ENCODE assay signal across 8 cellular contexts in the genomic region with DNA sequence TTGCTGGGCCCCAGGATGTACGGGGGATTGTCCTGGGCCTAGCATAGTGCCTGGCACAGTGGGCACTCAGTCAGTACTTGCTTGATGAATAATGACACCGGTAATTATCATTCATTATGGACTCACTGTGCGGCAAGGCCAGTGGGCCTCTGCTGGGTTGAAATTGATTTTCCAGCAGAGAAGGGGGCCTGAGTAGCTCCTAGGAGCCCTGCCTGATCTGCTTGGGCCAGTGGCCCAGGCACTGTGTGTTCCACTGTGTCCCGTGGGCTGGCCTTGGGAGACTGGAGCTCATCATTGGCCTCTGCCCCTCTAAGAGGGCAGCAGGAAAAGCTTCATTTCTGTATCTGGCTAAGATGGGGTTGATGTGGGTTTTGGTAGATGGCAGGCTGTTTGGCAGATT. TPM values are rescaled to one million over a fixed set of nuclear protein-coding genes. Genes with fewer than 3 reads are reported as not detected.
DNase-seq lines count a peak whose midpoint lies in the region; ATAC-seq and TF ChIP-seq lines count a peak whose summit lies in the region.

No MANE protein-coding gene starts in this region.

- peak overlapping the region; percentile 95 for H3K4me3 Mint-ChIP-seq in Calu3 (ENCODE audit: low read depth, unreplicated experiment)
- H3K4me3 Mint-ChIP-seq in activated T-helper 1 cell treated with anti-CD3 and anti-CD28 coated beads, Interleukin-12 subunit alpha, Interleukin-12 subunit beta, Interleukin-2, Interleukin-4 antibody, amounts not matched to agents 30 ng/mL and 10 ng/mL and 1 ng/mL, durations not matched to agents 14 hours and 24 hours and 36 hours = peak overlapping the region; percentile 53
- no peak overlapping the region for H3K4me3 Mint-ChIP-seq in activated CD8-positive, alpha-beta memory T cell treated with anti-CD3 and anti-CD28 coated beads, Interleukin-2, amount 10 ng/mL, durations not matched to agents 7 days and 5 days

- H3K27me3 Mint-ChIP-seq in Calu3 (ENCODE audit: unreplicated experiment) = peaks cover 18% of the 10 kb centered on the region
- H3K27me3 Mint-ChIP-seq in activated T-helper 1 cell treated with anti-CD3 and anti-CD28 coated beads, Interleukin-12 subunit alpha, Interleukin-12 subunit beta, Interleukin-2, Interleukin-4 antibody, amounts not matched to agents 30 ng/mL and 10 ng/mL and 1 ng/mL, durations not matched to agents 14 hours and 24 hours and 36 hours (ENCODE audit: insufficient read depth) = peaks cover 48% of the 10 kb centered on the region
- H3K27me3 Mint-ChIP-seq in activated CD8-positive, alpha-beta memory T cell treated with anti-CD3 and anti-CD28 coated beads, Interleukin-2, amount 10 ng/mL, durations not matched to agents 7 days and 5 days = peaks cover 65% of the 10 kb centered on the region

- peak overlapping the region; percentile 30 for H3K27ac Mint-ChIP-seq in Calu3 (ENCODE audit: unreplicated experiment)
- H3K27ac Mint-ChIP-seq in activated T-helper 1 cell treated with anti-CD3 and anti-CD28 coated beads, Interleukin-12 subunit alpha, Interleukin-12 subunit beta, Interleukin-2, Interleukin-4 antibody, amounts not matched to agents 30 ng/mL and 10 ng/mL and 1 ng/mL, durations not matched to agents 14 hours and 24 hours and 36 hours = no peak overlapping the region
- no peak overlapping the region for H3K27ac Mint-ChIP-seq in activated CD8-positive, alpha-beta memory T cell treated with anti-CD3 and anti-CD28 coated beads, Interleukin-2, amount 10 ng/mL, durations not matched to agents 7 days and 5 days

- H3K36me3 Mint-ChIP-seq in Calu3 (ENCODE audit: insufficient read depth, unreplicated experiment) = peaks cover 54% of the 10 kb centered on the region
- H3K36me3 Mint-ChIP-seq in activated T-helper 1 cell treated with anti-CD3 and anti-CD28 coated beads, Interleukin-12 subunit alpha, Interleukin-12 subunit beta, Interleukin-2, Interleukin-4 antibody, amounts not matched to agents 30 ng/mL and 10 ng/mL and 1 ng/mL, durations not matched to agents 14 hours and 24 hours and 36 hours (ENCODE audit: low read depth) = no peaks in the 10 kb centered on the region
- no peaks in the 10 kb centered on the region for H3K36me3 Mint-ChIP-seq in activated CD8-positive, alpha-beta memory T cell treated with anti-CD3 and anti-CD28 coated beads, Interleukin-2, amount 10 ng/mL, durations not matched to agents 7 days and 5 days

- H3K4me1 ChIP-seq in heart right ventricle (peaks cover 11 to 74% (median 60%) of the 10 kb centered on the region in 9 donors), rectal smooth muscle tissue (ENCODE audit: control insufficient read depth, insufficient read depth, low read length) (peaks cover 15% of the 10 kb centered on the region)

- CTCF ChIA-PET in Calu3 (lab: Charles Lee) = interaction anchor here (1.4 to 2.2 kb wide), 4 partner anchors 8 to 83 kb away, joined by 3 to 7 read pairs (median 4); no protein-coding TSS in a partner anchor
- CTCF ChIA-PET in activated CD8-positive, alpha-beta memory T cell treated with anti-CD3 and anti-CD28 coated beads, Interleukin-2, amount 10 ng/mL, durations not matched to agents 7 days and 5 days (lab: Charles Lee) = no interaction called here

- H3K9me3 Mint-ChIP-seq in Calu3 (ENCODE audit: low read depth, unreplicated experiment) = no peaks in the 10 kb centered on the region
- H3K9me3 Mint-ChIP-seq in activated T-helper 1 cell treated with anti-CD3 and anti-CD28 coated beads, Interleukin-12 subunit alpha, Interleukin-12 subunit beta, Interleukin-2, Interleukin-4 antibody, amounts not matched to agents 30 ng/mL and 10 ng/mL and 1 ng/mL, durations not matched to agents 14 hours and 24 hours and 36 hours = no peaks in the 10 kb centered on the region
- no peaks in the 10 kb centered on the region for H3K9me3 Mint-ChIP-seq in activated CD8-positive, alpha-beta memory T cell treated with anti-CD3 and anti-CD28 coated beads, Interleukin-2, amount 10 ng/mL, durations not matched to agents 7 days and 5 days (ENCODE audit: low read depth)

- no peaks in the 10 kb centered on the region for H3K9me3 ChIP-seq in heart right ventricle

- WGBS in heart right ventricle, 2 donors = 23 to 40% methylated on average over 4 of the region's 4 CpGs

- H3K27me3 ChIP-seq in heart right ventricle (peaks cover 0 to 28% (median 0%) of the 10 kb centered on the region in 7 donors), rectal smooth muscle tissue (ENCODE audit: control insufficient read depth, insufficient read depth, low read length) (peaks cover 5% of the 10 kb centered on the region)

- peak overlapping the region; percentile 67 to 95 (median 84) for H3K4me3 ChIP-seq in heart right ventricle
- H3K4me3 ChIP-seq in rectal smooth muscle tissue (ENCODE audit: low read length) = peak overlapping the region; percentile 92

- H3K27ac ChIP-seq in heart right ventricle (peak overlapping the region; percentile 92 to 100 (median 98)), rectal smooth muscle tissue (ENCODE audit: low read depth, low read length) (peak overlapping the region; percentile 97)

- DNase-seq in Calu3 = no peak
- DNase-seq in activated T-helper 1 cell treated with anti-CD3 and anti-CD28 coated beads, Interleukin-12 subunit alpha, Interleukin-12 subunit beta, Interleukin-2, Interleukin-4 antibody, amounts not matched to agents 30 ng/mL and 10 ng/mL and 1 ng/mL, durations not matched to agents 14 hours and 24 hours and 36 hours (ENCODE audit: low spot score) = no peak
- no peak for DNase-seq in heart right ventricle
- no peak for DNase-seq in activated CD8-positive, alpha-beta memory T cell treated with anti-CD3 and anti-CD28 coated beads, Interleukin-2, amount 10 ng/mL, durations not matched to agents 7 days and 5 days
- no peak for DNase-seq in NCI-H524 (lab: John Stamatoyannopoulos, UW)
- no peak for DNase-seq in NCI-H510A treated with DMSO at 0.1 percent for 48 hours (lab: John Stamatoyannopoulos, UW)
- no peak for DNase-seq in dermis blood vessel endothelial cell

- intact Hi-C loops in Calu3 (cut with micrococcal nuclease; ENCODE audit: unreplicated experiment) = loop anchor here (2.0 to 5.0 kb wide), 2 partner anchors 62 to 83 kb away; no protein-coding TSS in a partner anchor
- intact Hi-C loops in activated T-helper 1 cell treated with anti-CD3 and anti-CD28 coated beads, Interleukin-12 subunit alpha, Interleukin-12 subunit beta, Interleukin-2, Interleukin-4 antibody, amounts not matched to agents 30 ng/mL and 10 ng/mL and 1 ng/mL, durations not matched to agents 14 hours and 24 hours and 36 hours (cut with micrococcal nuclease) = no loop called here
- intact Hi-C loops in heart right ventricle (cut with DNase I) = loop anchor here in 6 of 10 donors (5.0 to 10.0 kb wide), 6 partner anchors 42 to 369 kb away; a partner anchor contains a TSS

- H3K36me3 ChIP-seq in heart right ventricle (peaks cover 0 to 17% (median 0%) of the 10 kb centered on the region in 9 donors), rectal smooth muscle tissue (ENCODE audit: control insufficient read depth, insufficient read depth, low read length) (no peaks in the 10 kb centered on the region)

- no TSS peak for BruUV-seq in Calu3 (replicated peaks; lab: Mats Ljungman, UMichigan)

- peaks cover 59% of the 10 kb centered on the region for H3K4me1 Mint-ChIP-seq in Calu3 (ENCODE audit: low read depth, unreplicated experiment)
- peaks cover 5% of the 10 kb centered on the region for H3K4me1 Mint-ChIP-seq in activated T-helper 1 cell treated with anti-CD3 and anti-CD28 coated beads, Interleukin-12 subunit alpha, Interleukin-12 subunit beta, Interleukin-2, Interleukin-4 antibody, amounts not matched to agents 30 ng/mL and 10 ng/mL and 1 ng/mL, durations not matched to agents 14 hours and 24 hours and 36 hours (ENCODE audit: low read depth)
- peaks cover 4% of the 10 kb centered on the region for H3K4me1 Mint-ChIP-seq in activated CD8-positive, alpha-beta memory T cell treated with anti-CD3 and anti-CD28 coated beads, Interleukin-2, amount 10 ng/mL, durations not matched to agents 7 days and 5 days

- no peak overlapping the region for H3K9ac ChIP-seq in rectal smooth muscle tissue (ENCODE audit: low read length)

- peak in 1 of 8 donors; percentile 4 for ATAC-seq in heart right ventricle
- ATAC-seq in activated CD8-positive, alpha-beta memory T cell treated with anti-CD3 and anti-CD28 coated beads, Interleukin-2, amount 10 ng/mL, durations not matched to agents 7 days and 5 days = no peak

- TF ChIP-seq CTCF in Calu3 (IDR thresholded peaks at IDR 0.05; ENCODE audit: unreplicated experiment) (no peak), heart right ventricle (IDR thresholded peaks at IDR 0.05) (no peak)

RNA-seq across cellular contexts. Expression of a gene that starts 1.4 kb away (rescaled TPM):
- total RNA-seq in Calu3 (2022) = 14.3 and 32.4 TPM in 2 replicates
- total RNA-seq in activated T-helper 1 cell treated with anti-CD3 and anti-CD28 coated beads, Interleukin-12 subunit alpha, Interleukin-12 subunit beta, Interleukin-2, Interleukin-4 antibody, amounts not matched to agents 30 ng/mL and 10 ng/mL and 1 ng/mL, durations not matched to agents 14 hours and 24 hours and 36 hours = 0.16 and 0.22 TPM in 2 replicates
- total RNA-seq in heart right ventricle = 10 to 100 TPM; 14.5 to 28.7 (median 21.3) TPM
- polyA plus RNA-seq in heart right ventricle = 10 to 100 TPM in 1 of 2 donors, 1 to 10 TPM in 1; 6.3 to 12.0 TPM
- total RNA-seq in activated CD8-positive, alpha-beta memory T cell treated with anti-CD3 and anti-CD28 coated beads, Interleukin-2, amount 10 ng/mL, durations not matched to agents 7 days and 5 days = under 1 TPM in 1 of 2 experiments, not detected in 1; 0.05 TPM
- 7.0 TPM in 2 replicates for total RNA-seq in dermis blood vessel endothelial cell
